7 cellular contexts compared by ENCODE assay signal in the genomic region with DNA sequence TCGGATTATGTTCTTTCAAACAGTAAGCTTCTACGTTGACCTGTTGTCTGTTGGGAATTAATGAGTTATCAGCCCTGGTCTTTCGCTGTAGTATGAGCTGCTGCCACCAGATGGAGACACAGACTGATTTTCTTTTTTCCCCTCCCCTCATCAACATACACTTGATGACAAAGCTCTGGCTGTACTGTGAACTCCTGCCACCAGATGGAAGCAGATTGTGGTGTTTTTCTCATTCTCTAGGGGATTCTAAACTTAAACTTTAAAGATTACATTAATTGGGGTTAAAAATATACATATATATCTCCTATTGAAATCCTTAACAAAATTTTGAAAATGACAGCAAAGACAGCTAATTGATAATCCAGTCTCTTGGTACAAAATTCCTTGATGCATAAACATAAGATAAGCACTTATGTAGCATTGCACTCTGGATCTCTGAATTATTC. TPM values are rescaled to one million over a fixed set of nuclear protein-coding genes. Genes with fewer than 3 reads are reported as not detected.
DNase-seq lines count a peak whose midpoint lies in the region; ATAC-seq and TF ChIP-seq lines count a peak whose summit lies in the region.

No MANE protein-coding gene starts in this region.

- intact Hi-C loops in left cardiac atrium (cut with DNase I): loop anchor here in 1 of 2 donors (10.0 kb wide), 1 partner anchor 209 kb away; no protein-coding TSS in a partner anchor

- H3K4me1 Mint-ChIP-seq in activated naive CD8-positive, alpha-beta T cell treated with anti-CD3 and anti-CD28 coated beads, Interleukin-2, amount 50 U/mL, for 24 hours: peaks cover 35% of the 10 kb centered on the region

- peak; percentile 21 for DNase-seq in NCI-H1417 treated with DMSO at 0.1 percent for 48 hours (lab: John Stamatoyannopoulos, UW)
- peak; percentile 49 for DNase-seq in T follicular helper cell (ENCODE audit: low read depth)
- DNase-seq in activated naive CD8-positive, alpha-beta T cell treated with anti-CD3 and anti-CD28 coated beads, Interleukin-2, amount 50 U/mL, for 24 hours: peak; percentile 63
- peak; percentile 41 for DNase-seq in left cardiac atrium
- DNase-seq in retinal pigment epithelial cell (ENCODE audit: low read depth): no peak

- H3K4me3 ChIP-seq in retinal pigment epithelial cell (ENCODE audit: low read length): no peak overlapping the region

- no peak overlapping the region for H3K4me3 Mint-ChIP-seq in activated naive CD8-positive, alpha-beta T cell treated with anti-CD3 and anti-CD28 coated beads, Interleukin-2, amount 50 U/mL, for 24 hours

- H3K27ac Mint-ChIP-seq in activated naive CD8-positive, alpha-beta T cell treated with anti-CD3 and anti-CD28 coated beads, Interleukin-2, amount 50 U/mL, for 24 hours: peak overlapping the region; percentile 46

- ATAC-seq in GM18502 (IDR thresholded peaks at IDR 0.05; ENCODE audit: poor library complexity, unreplicated experiment): peak; percentile 92
- ATAC-seq in HG02840 (IDR thresholded peaks at IDR 0.05; ENCODE audit: low FRiP score, unreplicated experiment): peak; percentile 88
- ATAC-seq in activated naive CD8-positive, alpha-beta T cell treated with anti-CD3 and anti-CD28 coated beads, Interleukin-2, amount 50 U/mL, for 24 hours: peak; percentile 66
- peak; percentile 88 for ATAC-seq in left cardiac atrium

- no peaks in the 10 kb centered on the region for H3K27me3 Mint-ChIP-seq in activated naive CD8-positive, alpha-beta T cell treated with anti-CD3 and anti-CD28 coated beads, Interleukin-2, amount 50 U/mL, for 24 hours

- peaks cover 32% of the 10 kb centered on the region for H3K36me3 Mint-ChIP-seq in activated naive CD8-positive, alpha-beta T cell treated with anti-CD3 and anti-CD28 coated beads, Interleukin-2, amount 50 U/mL, for 24 hours (ENCODE audit: low read depth)

- peak; percentile 89 for TF ChIP-seq CTCF in retinal pigment epithelial cell (conservative IDR thresholded peaks at IDR 0.05; ENCODE audit: low read depth, low read length)

- H3K9me3 Mint-ChIP-seq in activated naive CD8-positive, alpha-beta T cell treated with anti-CD3 and anti-CD28 coated beads, Interleukin-2, amount 50 U/mL, for 24 hours: no peaks in the 10 kb centered on the region

RNA-seq across cellular contexts. Expression of a gene that starts 44.8 kb away (rescaled TPM):
- 10 to 100 TPM; 49.0 to 64.7 TPM for total RNA-seq in left cardiac atrium

RNA-seq across cellular contexts. Expression of a gene that starts 46.8 kb away (rescaled TPM):
- total RNA-seq in left cardiac atrium: under 1 TPM in 1 of 2 donors, not detected in 1; 0.29 TPM
